13 cellular contexts compared by ENCODE assay signal in the genomic region with DNA sequence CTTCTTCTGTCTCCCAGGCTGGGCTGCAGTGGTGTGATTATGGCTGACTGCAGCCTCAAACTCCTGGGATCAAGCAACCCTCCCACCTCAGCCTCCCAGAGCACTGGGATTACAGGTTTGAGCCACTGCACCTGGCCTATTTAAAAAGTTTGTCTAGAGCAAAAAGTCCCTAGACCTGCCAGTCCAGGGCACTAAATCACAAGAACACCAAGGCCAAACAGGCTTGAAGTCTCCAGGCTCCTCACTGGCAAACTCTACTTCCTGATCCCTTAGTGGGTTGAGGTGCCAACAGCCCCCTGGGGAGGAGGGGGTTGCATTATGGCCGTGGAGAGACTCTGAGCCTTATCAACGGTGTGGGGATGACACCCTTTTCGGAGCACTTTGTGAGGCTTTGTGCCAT.
DNase-seq lines count a peak whose midpoint lies in the region; ATAC-seq and TF ChIP-seq lines count a peak whose summit lies in the region.
"Had no signal": no experiment of that assay in that cellular context is flagged by ENCODE, and none has a peak within 500 bp of the region (broad histone marks: within the 10 kb centered on the region; RNA-seq: fewer than 3 reads in every experiment).

No MANE protein-coding gene starts in this region.

- no peak for TF ChIP-seq CTCF in PC-3 (conservative IDR thresholded peaks at IDR 0.05; ENCODE audit: low read depth, low read length)
- TF ChIP-seq CTCF in left ventricle myocardium inferior (IDR thresholded peaks at IDR 0.05; ENCODE audit: borderline replicate concordance) = no peak

- no peaks in the 10 kb centered on the region for H3K27me3 ChIP-seq in GM23248 (replicated peaks; ENCODE audit: insufficient read depth)
- no peaks in the 10 kb centered on the region for H3K27me3 ChIP-seq in PC-3 (ENCODE audit: low read length)
- no peaks in the 10 kb centered on the region for H3K27me3 ChIP-seq in esophagus (ENCODE audit: control insufficient read depth in 1 of 2, insufficient read depth in 2 of 2, low read length in 2 of 2)
- peaks cover 43% of the 10 kb centered on the region for H3K27me3 ChIP-seq in left ventricle myocardium inferior (ENCODE audit: low read depth)
- H3K27me3 ChIP-seq: BE2C had no signal

- DNase-seq in GM23248 (no peak), PC-3 (no peak), sciatic nerve (ENCODE audit: low spot score) (peak; percentile 53), Right ventricle myocardium superior (no peak), left ventricle myocardium inferior (no peak), UCSD-AML1 (lab: John Stamatoyannopoulos, UW; ENCODE audit: unreplicated experiment) (no peak), NOMO-1 treated with dmso at 0.1 percent for 144 hours (lab: John Stamatoyannopoulos, UW; ENCODE audit: unreplicated experiment) (no peak)

- H3K9me3 ChIP-seq in GM23248 (ENCODE audit: low read depth) = no peaks in the 10 kb centered on the region
- H3K9me3 ChIP-seq in PC-3 (ENCODE audit: low read length) = no peaks in the 10 kb centered on the region
- H3K9me3 ChIP-seq in esophagus (ENCODE audit: control insufficient read depth in 2 of 2, insufficient read depth in 1 of 2, low read depth in 1 of 2, low read length in 1 of 2) = no peaks in the 10 kb centered on the region
- H3K9me3 ChIP-seq in left ventricle myocardium inferior (replicated peaks) = no peaks in the 10 kb centered on the region
- H3K9me3 ChIP-seq: BE2C, Caco-2, HAP-1 had no signal

- H3K79me2 ChIP-seq in GM23248 (ENCODE audit: insufficient read depth) = no peaks in the 10 kb centered on the region
- H3K79me2 ChIP-seq in PC-3 (ENCODE audit: low read length) = 0 out of 2 replicates have a peak, but pooled peaks cover 4% of the 10 kb centered on the region

- no TSS peak for BruUV-seq in PC-3 (replicated peaks; lab: Mats Ljungman, UMichigan)

- H3K9ac ChIP-seq in GM23248 (peak overlapping the region; percentile 59), PC-3 (ENCODE audit: low read length) (no peak overlapping the region)
- H3K9ac ChIP-seq: KMS-11 had no signal

- no peak overlapping the region for H2AFZ ChIP-seq in GM23248
- no peak overlapping the region for H2AFZ ChIP-seq in PC-3 (ENCODE audit: low read length)
- H2AFZ ChIP-seq: GM23338 had no signal

- H3K4me3 ChIP-seq in GM23248 (no peak overlapping the region), PC-3 (ENCODE audit: low read length) (no peak overlapping the region), esophagus (ENCODE audit: low read depth in 1 of 2, low read length in 2 of 2) (no peak overlapping the region), left ventricle myocardium inferior (no peak overlapping the region)
- H3K4me3 ChIP-seq: GM23338, HAP-1 had no signal

- in situ Hi-C loops in GM23248 (cut with MboI) = loop anchor here (25.0 kb wide), 1 partner anchor 1192 kb away; no protein-coding TSS in a partner anchor

- peaks cover 17% of the 10 kb centered on the region for H3K4me1 ChIP-seq in GM23248 (ENCODE audit: insufficient read depth)
- H3K4me1 ChIP-seq in PC-3 (ENCODE audit: insufficient read depth, low read length) = peaks cover 31% of the 10 kb centered on the region
- H3K4me1 ChIP-seq in esophagus (ENCODE audit: control insufficient read depth in 2 of 2, insufficient read depth in 2 of 2, low read length in 1 of 2) = peaks cover 2 to 9% of the 10 kb centered on the region in 2 donors
- H3K4me1 ChIP-seq in left ventricle myocardium inferior = peaks cover 8% of the 10 kb centered on the region
- H3K4me1 ChIP-seq: BE2C, Caco-2 had no signal

- H4K20me1 ChIP-seq in GM23248 (ENCODE audit: insufficient read depth) = no peaks in the 10 kb centered on the region
- no peaks in the 10 kb centered on the region for H4K20me1 ChIP-seq in PC-3 (ENCODE audit: low read length)

- CTCF ChIA-PET in PC-3 (lab: Charles Lee) = interaction anchor here (1.1 to 1.4 kb wide), 17 partner anchors 46 to 1094 kb away, joined by 3 to 23 read pairs (median 7); no protein-coding TSS in a partner anchor

- ATAC-seq in PC-3 (no peak), sciatic nerve (no peak), Right ventricle myocardium superior (ENCODE audit: poor library complexity) (no peak)

- H3K27ac ChIP-seq in GM23248 = no peak overlapping the region
- no peak overlapping the region for H3K27ac ChIP-seq in PC-3 (ENCODE audit: low read length)
- peak overlapping the region; percentile 18 to 52 for H3K27ac ChIP-seq in esophagus (ENCODE audit: low read depth in 2 of 2, low read length in 1 of 2)
- no peak overlapping the region for H3K27ac ChIP-seq in left ventricle myocardium inferior (replicated peaks)
- H3K27ac ChIP-seq: KMS-11 had no signal

- H3K36me3 ChIP-seq in GM23248 (ENCODE audit: low read depth) (no peaks in the 10 kb centered on the region), PC-3 (ENCODE audit: low read depth, low read length) (no peaks in the 10 kb centered on the region), esophagus (ENCODE audit: control insufficient read depth in 2 of 2, insufficient read depth in 2 of 2, low read length in 1 of 2) (no peaks in the 10 kb centered on the region), left ventricle myocardium inferior (no peaks in the 10 kb centered on the region)
- H3K36me3 ChIP-seq: BE2C, HAP-1 had no signal

- H3K4me2 ChIP-seq in GM23248 (ENCODE audit: unreplicated experiment) = peak overlapping the region; percentile 60
- peak overlapping the region; percentile 30; the same call in 1 of the 2 replicates for H3K4me2 ChIP-seq in PC-3 (ENCODE audit: low read length)
- H3K4me2 ChIP-seq: GM23338, KMS-11 had no signal

- 33% methylated on average over 3 of the region's 3 CpGs for WGBS in GM23248 (ENCODE audit: low coverage in 1 of 2, low lambda C conversion rate in 2 of 2, missing lambda C conversion rate in 2 of 2), 2 experiments
- WGBS in esophagus, 2 donors = 23 to 37% methylated on average over 3 of the region's 3 CpGs

- no peaks in the 10 kb centered on the region for H3K9me2 ChIP-seq in GM23248 (ENCODE audit: insufficient read depth)
- H3K9me2 ChIP-seq in PC-3 (replicated peaks; ENCODE audit: low read length) = no peaks in the 10 kb centered on the region

- POLR2A ChIA-PET in PC-3 (lab: Charles Lee; ENCODE audit: unreplicated experiment) = interaction anchor here (0.8 kb wide), 1 partner anchor 144 kb away, joined by 3 read pairs; no protein-coding TSS in a partner anchor

- H3F3A ChIP-seq in GM23248 (ENCODE audit: insufficient read depth) = peaks cover 4% of the 10 kb centered on the region; the same call in 1 of the 2 replicates
- H3F3A ChIP-seq in PC-3 (ENCODE audit: low read length, unreplicated experiment) = no peaks in the 10 kb centered on the region

- intact Hi-C loops in PC-3 (cut with micrococcal nuclease) = loop anchor here (1.0 to 10.0 kb wide), 7 partner anchors 50 to 1190 kb away; no protein-coding TSS in a partner anchor
- intact Hi-C loops in sciatic nerve (cut with DNase I) = loop anchor here (10.0 kb wide), 2 partner anchors 130 to 1200 kb away; no protein-coding TSS in a partner anchor
- intact Hi-C loops in Right ventricle myocardium superior (cut with DNase I) = loop anchor here (5.0 kb wide), 2 partner anchors 1098 to 1192 kb away; no protein-coding TSS in a partner anchor
- intact Hi-C loops in left ventricle myocardium inferior (cut with micrococcal nuclease) = no loop called here

Comparison
In these comparisons a context has a peak if more than half of its experiments do, and no peak if none do; other contexts are left out.
1. H3K27ac ChIP-seq: peak in esophagus (2 of 2); none in GM23248 (single experiment), PC-3 (single experiment) and left ventricle myocardium inferior (single experiment).